Comparison of ENCODE assay signal across 8 cellular contexts in the genomic region with DNA sequence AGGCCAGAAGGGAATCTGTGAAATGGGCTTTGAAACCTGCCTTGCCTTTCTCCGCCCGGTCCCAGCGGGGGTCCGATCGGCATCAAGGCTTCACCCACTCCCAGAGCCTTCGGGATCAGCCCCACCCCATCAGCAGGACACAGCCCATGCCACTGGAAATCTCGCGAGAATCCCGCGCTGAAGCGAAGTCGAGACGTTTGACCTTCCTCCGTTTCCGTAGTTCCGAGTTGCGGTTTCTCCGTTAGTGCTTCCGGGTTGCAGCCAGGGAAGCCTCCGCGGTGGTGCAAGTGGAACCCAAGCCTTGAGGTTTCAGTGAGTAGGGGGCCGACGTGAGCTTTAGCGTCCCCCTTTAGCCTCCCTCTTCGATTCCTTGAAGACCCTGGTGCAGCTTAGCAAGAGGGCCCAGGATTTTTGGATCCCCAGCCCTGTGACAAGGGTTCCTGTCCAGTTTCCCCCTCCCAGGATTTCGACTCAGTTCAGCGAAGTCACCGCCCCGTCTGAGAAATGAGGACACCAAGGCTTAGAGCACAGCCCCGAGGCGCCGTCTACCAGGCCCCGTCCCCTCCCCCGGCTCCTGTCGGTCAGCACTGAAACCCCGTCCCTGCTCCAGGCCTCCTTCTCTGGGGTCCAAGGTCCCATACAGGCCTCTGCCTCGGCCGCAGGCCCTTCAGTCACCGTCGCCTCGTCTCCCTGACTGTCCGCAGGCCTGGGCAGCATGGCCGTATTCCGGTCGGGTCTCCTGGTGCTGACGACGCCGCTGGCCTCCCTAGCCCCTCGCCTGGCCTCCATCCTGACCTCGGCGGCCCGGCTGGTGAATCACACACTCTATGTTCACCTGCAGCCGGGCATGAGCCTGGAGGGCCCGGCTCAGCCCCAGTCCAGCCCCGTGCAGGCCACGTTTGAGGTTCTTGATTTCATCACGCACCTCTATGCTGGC. TPM values are rescaled to one million over a fixed set of nuclear protein-coding genes. Genes with fewer than 3 reads are reported as not detected.
DNase-seq lines count a peak whose midpoint lies in the region; ATAC-seq, FAIRE-seq and TF ChIP-seq lines count a peak whose summit lies in the region.

A gene (plus strand): TSS at position 241 of the 937 bp plus-strand sequence. CDS start 475 bp downstream, at position 716.

- CTCF ChIA-PET in A549 (lab: Yijun Ruan, JAX): interaction anchor here (0.9 to 9.3 kb wide), 4 partner anchors 9 to 178 kb away, joined by 3 to 120 read pairs (median 5); a partner anchor contains a TSS

- TF ChIP-seq RAD21 in A549 (conservative IDR thresholded peaks at IDR 0.05 in 1 of 2, IDR thresholded peaks at IDR 0.05 in 1 of 2): no peak

- H3K4me2 ChIP-seq in A549: peak within 1 kb of the TSS; percentile 86

- H3K4me3 Mint-ChIP-seq in activated T-helper 2 cell treated with anti-CD3 and anti-CD28 coated beads, Interferon-gamma antibody, Interleukin-2, Interleukin-4, amounts not matched to agents 10 μg/mL and 5 μg/mL and 100 μg/mL, durations not matched to agents 14 hours and 24 hours and 36 hours (ENCODE audit: low read depth): peak within 1 kb of the TSS; percentile 91
- H3K4me3 Mint-ChIP-seq in naive B cell: peak within 1 kb of the TSS; percentile 89 to 97 (median 92)

- peaks cover 21% of the 10 kb centered on the region for H3K4me1 Mint-ChIP-seq in activated T-helper 2 cell treated with anti-CD3 and anti-CD28 coated beads, Interferon-gamma antibody, Interleukin-2, Interleukin-4, amounts not matched to agents 10 μg/mL and 5 μg/mL and 100 μg/mL, durations not matched to agents 14 hours and 24 hours and 36 hours (ENCODE audit: low read depth)
- H3K4me1 Mint-ChIP-seq in naive B cell: peaks cover 20 to 56% (median 38%) of the 10 kb centered on the region in 3 donors

- DNase-seq in A549 (ENCODE audit: low read depth in 1 of 2, low spot score in 1 of 2): peak; percentile 99 to 100
- DNase-seq in MG63: peak; percentile 99
- DNase-seq in activated T-helper 2 cell treated with anti-CD3 and anti-CD28 coated beads, Interferon-gamma antibody, Interleukin-2, Interleukin-4, amounts not matched to agents 10 μg/mL and 5 μg/mL and 100 μg/mL, durations not matched to agents 14 hours and 24 hours and 36 hours (ENCODE audit: low spot score): peak; percentile 91
- DNase-seq in fibroblast of mammary gland (ENCODE audit: low read depth): peak; percentile 98
- DNase-seq in naive B cell: peak; percentile 88
- DNase-seq in stimulated activated CD8-positive, alpha-beta memory T cell treated with anti-CD3 and anti-CD28 coated beads, Interleukin-7, amount 100 ng/mL, for 48 hours (ENCODE audit: extremely low read depth in 1 of 2, low read depth in 1 of 2): peak; percentile 78 to 93

- intact Hi-C loops in activated T-helper 2 cell treated with anti-CD3 and anti-CD28 coated beads, Interferon-gamma antibody, Interleukin-2, Interleukin-4, amounts not matched to agents 10 μg/mL and 5 μg/mL and 100 μg/mL, durations not matched to agents 14 hours and 24 hours and 36 hours (cut with micrococcal nuclease): loop anchor here (2.0 kb wide), 1 partner anchor 47 kb away; a partner anchor contains a TSS

- H3K27ac Mint-ChIP-seq in activated T-helper 2 cell treated with anti-CD3 and anti-CD28 coated beads, Interferon-gamma antibody, Interleukin-2, Interleukin-4, amounts not matched to agents 10 μg/mL and 5 μg/mL and 100 μg/mL, durations not matched to agents 14 hours and 24 hours and 36 hours: peak within 1 kb of the TSS; percentile 93
- H3K27ac Mint-ChIP-seq in naive B cell: peak within 1 kb of the TSS; percentile 89 to 97 (median 97)

- H3K27ac ChIP-seq in A549: peak within 1 kb of the TSS; percentile 91 to 97

- H3K36me3 Mint-ChIP-seq in activated T-helper 2 cell treated with anti-CD3 and anti-CD28 coated beads, Interferon-gamma antibody, Interleukin-2, Interleukin-4, amounts not matched to agents 10 μg/mL and 5 μg/mL and 100 μg/mL, durations not matched to agents 14 hours and 24 hours and 36 hours (ENCODE audit: low read depth): peaks cover 35% of the 10 kb centered on the region
- no peaks in the 10 kb centered on the region for H3K36me3 Mint-ChIP-seq in naive B cell

- H3K4me1 ChIP-seq in A549: peaks cover 27% of the 10 kb centered on the region

- TF ChIP-seq EP300 in A549 (IDR thresholded peaks at IDR 0.05): no peak

- H3K9me3 ChIP-seq in A549 (no peaks in the 10 kb centered on the region), MG63 (no peaks in the 10 kb centered on the region)

- H3K4me3 ChIP-seq in A549 (peak within 1 kb of the TSS; percentile 91), MG63 (peak within 1 kb of the TSS; percentile 80), fibroblast of mammary gland (ENCODE audit: control insufficient read depth, low read depth, low read length) (peak within 1 kb of the TSS; percentile 92)

- TF ChIP-seq POLR2A in A549 (IDR thresholded peaks at IDR 0.05; ENCODE audit: low read length) (peak; percentile 54), GM19193 (IDR thresholded peaks at IDR 0.05; ENCODE audit: extremely low read depth, insufficient read depth, insufficient read length) (peak; percentile 77), Raji (IDR thresholded peaks at IDR 0.05; ENCODE audit: insufficient read depth, low read depth, low read length) (peak; percentile 81)

- no peaks in the 10 kb centered on the region for H3K9me3 Mint-ChIP-seq in activated T-helper 2 cell treated with anti-CD3 and anti-CD28 coated beads, Interferon-gamma antibody, Interleukin-2, Interleukin-4, amounts not matched to agents 10 μg/mL and 5 μg/mL and 100 μg/mL, durations not matched to agents 14 hours and 24 hours and 36 hours
- H3K9me3 Mint-ChIP-seq in naive B cell: no peaks in the 10 kb centered on the region

- under 1% methylated on average over 52 of the region's 57 CpGs for WGBS in A549 (ENCODE audit: missing lambda C conversion rate)

- peak; percentile 92 for FAIRE-seq in A549 (lab: Jason Lieb, UNC)

- TF ChIP-seq CTCF in A549 (IDR thresholded peaks at IDR 0.05) (no peak), fibroblast of mammary gland (conservative IDR thresholded peaks at IDR 0.05; ENCODE audit: control insufficient read depth, insufficient read depth, low read depth, low read length) (no peak)

- POLR2A ChIA-PET in A549 (lab: Yijun Ruan, JAX): interaction anchor here (1.3 kb wide), 1 partner anchor 14 kb away, joined by 3 read pairs; no protein-coding TSS in a partner anchor

- peaks cover 41% of the 10 kb centered on the region for H3K36me3 ChIP-seq in MG63

- no peaks in the 10 kb centered on the region for H3K27me3 ChIP-seq in MG63

- ATAC-seq in A549 (peak; percentile 65 to 85), naive B cell (ENCODE audit: low read depth in 2 of 2) (peak; percentile 67 to 74)

- H3K27me3 Mint-ChIP-seq in activated T-helper 2 cell treated with anti-CD3 and anti-CD28 coated beads, Interferon-gamma antibody, Interleukin-2, Interleukin-4, amounts not matched to agents 10 μg/mL and 5 μg/mL and 100 μg/mL, durations not matched to agents 14 hours and 24 hours and 36 hours (ENCODE audit: low read depth): no peaks in the 10 kb centered on the region
- no peaks in the 10 kb centered on the region for H3K27me3 Mint-ChIP-seq in naive B cell

TF ChIP-seq in A549, 52 proteins besides CTCF, POLR2A, EP300 and RAD21 (continues in another document):
- TF ChIP-seq, protein P1, sequence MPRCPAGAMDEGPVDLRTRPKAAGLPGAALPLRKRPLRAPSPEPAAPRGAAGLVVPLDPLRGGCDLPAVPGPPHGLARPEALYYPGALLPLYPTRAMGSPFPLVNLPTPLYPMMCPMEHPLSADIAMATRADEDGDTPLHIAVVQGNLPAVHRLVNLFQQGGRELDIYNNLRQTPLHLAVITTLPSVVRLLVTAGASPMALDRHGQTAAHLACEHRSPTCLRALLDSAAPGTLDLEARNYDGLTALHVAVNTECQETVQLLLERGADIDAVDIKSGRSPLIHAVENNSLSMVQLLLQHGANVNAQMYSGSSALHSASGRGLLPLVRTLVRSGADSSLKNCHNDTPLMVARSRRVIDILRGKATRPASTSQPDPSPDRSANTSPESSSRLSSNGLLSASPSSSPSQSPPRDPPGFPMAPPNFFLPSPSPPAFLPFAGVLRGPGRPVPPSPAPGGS (IDR thresholded peaks at IDR 0.05): peak; percentile 64; the same call in 1 of the 3 replicates
- TF ChIP-seq JUN (IDR thresholded peaks at IDR 0.05) (peak; percentile 79 to 92), JUNB (IDR thresholded peaks at IDR 0.05) (peak; percentile 12; the same call in 1 of the 2 replicates), PHF8 (IDR thresholded peaks at IDR 0.05; ENCODE audit: borderline replicate concordance, low read depth) (peak; percentile 27; the same call in 1 of the 2 replicates), NFE2L2 (conservative IDR thresholded peaks at IDR 0.05; ENCODE audit: low read length) (no peak)
- TF ChIP-seq, protein P2, sequence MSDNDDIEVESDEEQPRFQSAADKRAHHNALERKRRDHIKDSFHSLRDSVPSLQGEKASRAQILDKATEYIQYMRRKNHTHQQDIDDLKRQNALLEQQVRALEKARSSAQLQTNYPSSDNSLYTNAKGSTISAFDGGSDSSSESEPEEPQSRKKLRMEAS (IDR thresholded peaks at IDR 0.05): peak; percentile 94
- TF ChIP-seq, protein P3, sequence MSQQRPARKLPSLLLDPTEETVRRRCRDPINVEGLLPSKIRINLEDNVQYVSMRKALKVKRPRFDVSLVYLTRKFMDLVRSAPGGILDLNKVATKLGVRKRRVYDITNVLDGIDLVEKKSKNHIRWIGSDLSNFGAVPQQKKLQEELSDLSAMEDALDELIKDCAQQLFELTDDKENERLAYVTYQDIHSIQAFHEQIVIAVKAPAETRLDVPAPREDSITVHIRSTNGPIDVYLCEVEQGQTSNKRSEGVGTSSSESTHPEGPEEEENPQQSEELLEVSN (IDR thresholded peaks at IDR 0.05; ENCODE audit: borderline replicate concordance, low read depth): peak; percentile 71; the same call in 1 of the 2 replicates

RNA-seq across cellular contexts. Expression of the gene that starts here (rescaled TPM):
- 65.4 and 77.5 TPM in 2 replicates for polyA plus RNA-seq in A549 (2011; rRNA removed)
- 116 and 139 TPM in 2 replicates for polyA plus RNA-seq in A549 (2012; cell fraction: cytosol; rRNA removed)
- 273 and 349 TPM in 2 replicates for polyA plus RNA-seq in A549 (2012; cell fraction: nucleus; rRNA removed)
- polyA plus RNA-seq in A549 (2017; fragmentation: RNase III; extraction: RNeasy Plus Mini Kit Qiagen cat#74134 plus additional on column Dnase treatment): 103 to 113 TPM (median 112 TPM) in 3 replicates
- polyA minus RNA-seq in A549 (2011; rRNA and poly(A)+ RNA removed): 86.3 and 94.3 TPM in 2 replicates
- total RNA-seq in MG63 (2014; rRNA removed; shearing (Covaris generic); ENCODE audit: low replicate concordance): 7.7 and 12.4 TPM in 2 replicates
- 90.6 and 91.6 TPM in 2 replicates for total RNA-seq in activated T-helper 2 cell treated with anti-CD3 and anti-CD28 coated beads, Interferon-gamma antibody, Interleukin-2, Interleukin-4, amounts not matched to agents 10 μg/mL and 5 μg/mL and 100 μg/mL, durations not matched to agents 14 hours and 24 hours and 36 hours
- 100 to 1,000 TPM in 1 of 6 donors, 10 to 100 TPM in 5; 40.6 to 104 (median 55.5) TPM for polyA plus RNA-seq in naive B cell (ENCODE audit: low read depth in 6 of 6)

Comparison
In these comparisons a context has a peak if more than half of its experiments do, and no peak if none do; other contexts are left out.
1. Peak in every context shown above with its lines: DNase-seq, ATAC-seq, H3K4me3 ChIP-seq and H3K27ac ChIP-seq.